Comparison of ENCODE assay signal across 18 cellular contexts in genomic region chr22:27149886-27150529, GRCh38.
A peak's percentile ranks its signal among the peaks of the same experiment; 100 is the strongest.
DNase-seq lines count a peak whose midpoint lies in the region; ATAC-seq and TF ChIP-seq lines count a peak whose summit lies in the region.
"Had no signal": no experiment of that assay in that cellular context is flagged by ENCODE, and none has a peak within 500 bp of the region (broad histone marks: within the 10 kb centered on the region; RNA-seq: fewer than 3 reads in every experiment).

No MANE protein-coding gene starts in this region.

- ATAC-seq in GM19035 (IDR thresholded peaks at IDR 0.05; ENCODE audit: unreplicated experiment) (no peak), GM19351 (IDR thresholded peaks at IDR 0.05; ENCODE audit: unreplicated experiment) (no peak)
- ATAC-seq: activated CD8-positive, alpha-beta T cell treated with anti-CD3 and anti-CD28 coated beads for 36 hours had no signal

- H3K23ac ChIP-seq in mesendoderm (ENCODE audit: low read length), result no peak overlapping the region

- no peak overlapping the region for H3K56ac ChIP-seq in mesendoderm (ENCODE audit: low read length)

- H3K27ac Mint-ChIP-seq in endothelial cell (ENCODE audit: unreplicated experiment), result peak overlapping the region; percentile 74
- H3K27ac Mint-ChIP-seq: activated CD8-positive, alpha-beta T cell treated with anti-CD3 and anti-CD28 coated beads for 36 hours; activated naive CD8-positive, alpha-beta T cell treated with anti-CD3 and anti-CD28 coated beads for 36 hours had no signal

- no peak for TF ChIP-seq CTCF in endothelial cell (IDR thresholded peaks at IDR 0.05; ENCODE audit: unreplicated experiment)

- no peak overlapping the region for H3K9ac ChIP-seq in mesendoderm (ENCODE audit: low read length)

- no peak overlapping the region for H3K18ac ChIP-seq in mesendoderm (ENCODE audit: low read length)

- no peak overlapping the region for H2AK5ac ChIP-seq in mesendoderm (ENCODE audit: low read length)

- DNase-seq in AG20443 (ENCODE audit: low spot score) (peak; percentile 66), LHCN-M2 (ENCODE audit: low read depth) (peak; percentile 81), endothelial cell (ENCODE audit: low spot score) (no peak), myocyte (ENCODE audit: low read depth) (peak; percentile 62), mesendoderm (no peak)
- no peak for DNase-seq in central memory CD4-positive, alpha-beta T cell
- DNase-seq: activated CD8-positive, alpha-beta T cell treated with anti-CD3 and anti-CD28 coated beads for 36 hours; activated naive CD8-positive, alpha-beta T cell treated with anti-CD3 and anti-CD28 coated beads for 36 hours; activated T-cell treated with anti-CD3 and anti-CD28 coated beads, Interleukin-2, amount 50 U/mL, for 48 hours; AML-193; caudate nucleus; MM.1S; NCI-H2029; right lobe of liver; RPMI8226; stimulated activated CD4-positive, alpha-beta T cell treated with anti-CD3 and anti-CD28 coated beads, Interleukin-2, amount 100 ng/mL, for 24 hours had no signal

- H3K27me3 Mint-ChIP-seq in endothelial cell (ENCODE audit: unreplicated experiment), result peaks cover 2% of the 10 kb centered on the region

- H3K4me1 ChIP-seq in mesendoderm (ENCODE audit: control insufficient read depth, low read depth, low read length), result no peaks in the 10 kb centered on the region

- peaks cover 5% of the 10 kb centered on the region for H3K36me3 Mint-ChIP-seq in endothelial cell (ENCODE audit: low read depth, unreplicated experiment)

- no peak overlapping the region for H3K27ac ChIP-seq in mesendoderm (ENCODE audit: low read depth, low read length)
- H3K27ac ChIP-seq: right lobe of liver had no signal

- H2BK120ac ChIP-seq in mesendoderm (ENCODE audit: low read depth, low read length), result no peak overlapping the region

- H3K27me3 ChIP-seq in mesendoderm (ENCODE audit: insufficient read depth, low read length, poor library complexity), result no peaks in the 10 kb centered on the region
- H3K27me3 ChIP-seq: right lobe of liver had no signal

- WGBS in mesendoderm (ENCODE audit: extremely low coverage, insufficient coverage, low lambda C conversion rate), result no CpG with 5 or more reads among the region's 12 CpGs

- H4K8ac ChIP-seq in mesendoderm (ENCODE audit: low read depth, low read length), result no peak overlapping the region

- H3K4me1 Mint-ChIP-seq in endothelial cell (ENCODE audit: unreplicated experiment), result peaks cover 39% of the 10 kb centered on the region

- no peaks in the 10 kb centered on the region for H3K79me2 ChIP-seq in mesendoderm (ENCODE audit: control insufficient read depth, insufficient read depth, low read length)

- H4K5ac ChIP-seq in mesendoderm (ENCODE audit: low read length), result no peak overlapping the region

- H3K36me3 ChIP-seq in mesendoderm (ENCODE audit: control insufficient read depth, insufficient read depth, low read length), result no peaks in the 10 kb centered on the region
- H3K36me3 ChIP-seq: right lobe of liver had no signal

- H3K4me3 Mint-ChIP-seq in endothelial cell (ENCODE audit: unreplicated experiment), result no peak overlapping the region
- H3K4me3 Mint-ChIP-seq: activated CD8-positive, alpha-beta T cell treated with anti-CD3 and anti-CD28 coated beads for 36 hours; activated naive CD8-positive, alpha-beta T cell treated with anti-CD3 and anti-CD28 coated beads for 36 hours had no signal

- no peak overlapping the region for H2BK15ac ChIP-seq in mesendoderm (replicated peaks; ENCODE audit: low read depth)

- H3K4me3 ChIP-seq in mesendoderm (ENCODE audit: low read length), result no peak overlapping the region
- H3K4me3 ChIP-seq: right lobe of liver had no signal

- H3K79me1 ChIP-seq in mesendoderm (ENCODE audit: low read length), result no peaks in the 10 kb centered on the region

- H3K4me2 ChIP-seq in mesendoderm (ENCODE audit: low read length), result no peak overlapping the region

- H3K9me3 Mint-ChIP-seq in endothelial cell (ENCODE audit: unreplicated experiment), result no peaks in the 10 kb centered on the region

- H3K4ac ChIP-seq in mesendoderm (ENCODE audit: low read depth, low read length), result no peak overlapping the region

- no peak overlapping the region for H2BK5ac ChIP-seq in mesendoderm (ENCODE audit: low read length)

Comparison
In these comparisons a context has a peak if more than half of its experiments do, and no peak if none do; other contexts are left out.
1. DNase-seq: peak in AG20443 (single experiment), LHCN-M2 (single experiment) and myocyte (single experiment); none in endothelial cell (single experiment), central memory CD4-positive, alpha-beta T cell (single experiment) and mesendoderm (single experiment).